1 cellular context compared by ENCODE assay signal in the genomic region with DNA sequence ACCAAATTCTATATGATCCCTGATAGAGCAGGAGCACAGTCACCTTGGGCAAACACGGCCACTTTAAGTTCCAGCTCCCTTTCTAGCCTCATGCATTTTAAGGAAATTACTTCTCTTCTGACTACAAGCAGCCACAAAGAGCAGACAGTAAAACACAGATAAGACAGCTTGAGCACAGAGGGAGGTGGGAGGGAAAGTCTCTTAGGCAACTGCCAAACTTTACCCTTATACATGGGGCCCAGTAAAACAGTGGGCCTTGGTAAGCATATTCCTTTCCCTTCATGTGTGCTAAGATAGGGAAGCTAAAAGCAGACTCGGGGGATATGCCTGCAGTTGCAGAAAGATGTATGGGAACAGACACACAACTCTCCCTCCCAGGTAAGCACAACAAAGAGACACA.
TF ChIP-seq lines count a peak whose summit lies in the region.

No MANE protein-coding gene starts in this region.

TF ChIP-seq in GM12878, 131 proteins besides CTCF, POLR2A, EP300 and RAD21 (continued from another document):
- TF ChIP-seq, protein P1, sequence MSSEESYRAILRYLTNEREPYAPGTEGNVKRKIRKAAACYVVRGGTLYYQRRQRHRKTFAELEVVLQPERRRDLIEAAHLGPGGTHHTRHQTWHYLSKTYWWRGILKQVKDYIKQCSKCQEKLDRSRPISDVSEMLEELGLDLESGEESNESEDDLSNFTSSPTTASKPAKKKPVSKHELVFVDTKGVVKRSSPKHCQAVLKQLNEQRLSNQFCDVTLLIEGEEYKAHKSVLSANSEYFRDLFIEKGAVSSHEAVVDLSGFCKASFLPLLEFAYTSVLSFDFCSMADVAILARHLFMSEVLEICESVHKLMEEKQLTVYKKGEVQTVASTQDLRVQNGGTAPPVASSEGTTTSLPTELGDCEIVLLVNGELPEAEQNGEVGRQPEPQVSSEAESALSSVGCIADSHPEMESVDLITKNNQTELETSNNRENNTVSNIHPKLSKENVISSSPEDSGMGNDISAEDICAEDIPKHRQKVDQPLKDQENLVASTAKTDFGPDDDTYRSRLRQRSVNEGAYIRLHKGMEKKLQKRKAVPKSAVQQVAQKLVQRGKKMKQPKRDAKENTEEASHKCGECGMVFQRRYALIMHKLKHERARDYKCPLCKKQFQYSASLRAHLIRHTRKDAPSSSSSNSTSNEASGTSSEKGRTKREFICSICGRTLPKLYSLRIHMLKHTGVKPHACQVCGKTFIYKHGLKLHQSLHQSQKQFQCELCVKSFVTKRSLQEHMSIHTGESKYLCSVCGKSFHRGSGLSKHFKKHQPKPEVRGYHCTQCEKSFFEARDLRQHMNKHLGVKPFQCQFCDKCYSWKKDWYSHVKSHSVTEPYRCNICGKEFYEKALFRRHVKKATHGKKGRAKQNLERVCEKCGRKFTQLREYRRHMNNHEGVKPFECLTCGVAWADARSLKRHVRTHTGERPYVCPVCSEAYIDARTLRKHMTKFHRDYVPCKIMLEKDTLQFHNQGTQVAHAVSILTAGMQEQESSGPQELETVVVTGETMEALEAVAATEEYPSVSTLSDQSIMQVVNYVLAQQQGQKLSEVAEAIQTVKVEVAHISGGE (CRISPR knock-in tag; IDR thresholded peaks at IDR 0.05) = no peak
- TF ChIP-seq, protein P2, sequence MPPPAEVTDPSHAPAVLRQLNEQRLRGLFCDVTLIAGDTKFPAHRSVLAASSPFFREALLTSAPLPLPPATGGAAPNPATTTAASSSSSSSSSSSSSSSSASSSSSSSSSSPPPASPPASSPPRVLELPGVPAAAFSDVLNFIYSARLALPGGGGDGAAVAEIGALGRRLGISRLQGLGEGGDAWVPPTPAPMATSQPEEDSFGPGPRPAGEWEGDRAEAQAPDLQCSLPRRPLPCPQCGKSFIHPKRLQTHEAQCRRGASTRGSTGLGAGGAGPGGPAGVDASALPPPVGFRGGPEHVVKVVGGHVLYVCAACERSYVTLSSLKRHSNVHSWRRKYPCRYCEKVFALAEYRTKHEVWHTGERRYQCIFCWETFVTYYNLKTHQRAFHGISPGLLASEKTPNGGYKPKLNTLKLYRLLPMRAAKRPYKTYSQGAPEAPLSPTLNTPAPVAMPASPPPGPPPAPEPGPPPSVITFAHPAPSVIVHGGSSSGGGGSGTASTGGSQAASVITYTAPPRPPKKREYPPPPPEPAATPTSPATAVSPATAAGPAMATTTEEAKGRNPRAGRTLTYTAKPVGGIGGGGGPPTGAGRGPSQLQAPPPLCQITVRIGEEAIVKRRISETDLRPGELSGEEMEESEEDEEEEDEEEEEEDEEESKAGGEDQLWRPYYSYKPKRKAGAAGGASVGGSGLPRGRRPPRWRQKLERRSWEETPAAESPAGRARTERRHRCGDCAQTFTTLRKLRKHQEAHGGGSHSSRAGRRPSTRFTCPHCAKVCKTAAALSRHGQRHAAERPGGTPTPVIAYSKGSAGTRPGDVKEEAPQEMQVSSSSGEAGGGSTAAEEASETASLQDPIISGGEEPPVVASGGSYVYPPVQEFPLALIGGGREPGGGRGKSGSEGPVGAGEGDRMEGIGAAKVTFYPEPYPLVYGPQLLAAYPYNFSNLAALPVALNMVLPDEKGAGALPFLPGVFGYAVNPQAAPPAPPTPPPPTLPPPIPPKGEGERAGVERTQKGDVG (CRISPR knock-in tag; IDR thresholded peaks at IDR 0.05) = no peak
- no peak for TF ChIP-seq NR2F1 (conservative IDR thresholded peaks at IDR 0.05)
- TF ChIP-seq, protein P3, sequence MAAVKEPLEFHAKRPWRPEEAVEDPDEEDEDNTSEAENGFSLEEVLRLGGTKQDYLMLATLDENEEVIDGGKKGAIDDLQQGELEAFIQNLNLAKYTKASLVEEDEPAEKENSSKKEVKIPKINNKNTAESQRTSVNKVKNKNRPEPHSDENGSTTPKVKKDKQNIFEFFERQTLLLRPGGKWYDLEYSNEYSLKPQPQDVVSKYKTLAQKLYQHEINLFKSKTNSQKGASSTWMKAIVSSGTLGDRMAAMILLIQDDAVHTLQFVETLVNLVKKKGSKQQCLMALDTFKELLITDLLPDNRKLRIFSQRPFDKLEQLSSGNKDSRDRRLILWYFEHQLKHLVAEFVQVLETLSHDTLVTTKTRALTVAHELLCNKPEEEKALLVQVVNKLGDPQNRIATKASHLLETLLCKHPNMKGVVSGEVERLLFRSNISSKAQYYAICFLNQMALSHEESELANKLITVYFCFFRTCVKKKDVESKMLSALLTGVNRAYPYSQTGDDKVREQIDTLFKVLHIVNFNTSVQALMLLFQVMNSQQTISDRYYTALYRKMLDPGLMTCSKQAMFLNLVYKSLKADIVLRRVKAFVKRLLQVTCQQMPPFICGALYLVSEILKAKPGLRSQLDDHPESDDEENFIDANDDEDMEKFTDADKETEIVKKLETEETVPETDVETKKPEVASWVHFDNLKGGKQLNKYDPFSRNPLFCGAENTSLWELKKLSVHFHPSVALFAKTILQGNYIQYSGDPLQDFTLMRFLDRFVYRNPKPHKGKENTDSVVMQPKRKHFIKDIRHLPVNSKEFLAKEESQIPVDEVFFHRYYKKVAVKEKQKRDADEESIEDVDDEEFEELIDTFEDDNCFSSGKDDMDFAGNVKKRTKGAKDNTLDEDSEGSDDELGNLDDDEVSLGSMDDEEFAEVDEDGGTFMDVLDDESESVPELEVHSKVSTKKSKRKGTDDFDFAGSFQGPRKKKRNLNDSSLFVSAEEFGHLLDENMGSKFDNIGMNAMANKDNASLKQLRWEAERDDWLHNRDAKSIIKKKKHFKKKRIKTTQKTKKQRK (IDR thresholded peaks at IDR 0.05; ENCODE audit: low read depth, low read length) = no peak
- TF ChIP-seq, protein P4, sequence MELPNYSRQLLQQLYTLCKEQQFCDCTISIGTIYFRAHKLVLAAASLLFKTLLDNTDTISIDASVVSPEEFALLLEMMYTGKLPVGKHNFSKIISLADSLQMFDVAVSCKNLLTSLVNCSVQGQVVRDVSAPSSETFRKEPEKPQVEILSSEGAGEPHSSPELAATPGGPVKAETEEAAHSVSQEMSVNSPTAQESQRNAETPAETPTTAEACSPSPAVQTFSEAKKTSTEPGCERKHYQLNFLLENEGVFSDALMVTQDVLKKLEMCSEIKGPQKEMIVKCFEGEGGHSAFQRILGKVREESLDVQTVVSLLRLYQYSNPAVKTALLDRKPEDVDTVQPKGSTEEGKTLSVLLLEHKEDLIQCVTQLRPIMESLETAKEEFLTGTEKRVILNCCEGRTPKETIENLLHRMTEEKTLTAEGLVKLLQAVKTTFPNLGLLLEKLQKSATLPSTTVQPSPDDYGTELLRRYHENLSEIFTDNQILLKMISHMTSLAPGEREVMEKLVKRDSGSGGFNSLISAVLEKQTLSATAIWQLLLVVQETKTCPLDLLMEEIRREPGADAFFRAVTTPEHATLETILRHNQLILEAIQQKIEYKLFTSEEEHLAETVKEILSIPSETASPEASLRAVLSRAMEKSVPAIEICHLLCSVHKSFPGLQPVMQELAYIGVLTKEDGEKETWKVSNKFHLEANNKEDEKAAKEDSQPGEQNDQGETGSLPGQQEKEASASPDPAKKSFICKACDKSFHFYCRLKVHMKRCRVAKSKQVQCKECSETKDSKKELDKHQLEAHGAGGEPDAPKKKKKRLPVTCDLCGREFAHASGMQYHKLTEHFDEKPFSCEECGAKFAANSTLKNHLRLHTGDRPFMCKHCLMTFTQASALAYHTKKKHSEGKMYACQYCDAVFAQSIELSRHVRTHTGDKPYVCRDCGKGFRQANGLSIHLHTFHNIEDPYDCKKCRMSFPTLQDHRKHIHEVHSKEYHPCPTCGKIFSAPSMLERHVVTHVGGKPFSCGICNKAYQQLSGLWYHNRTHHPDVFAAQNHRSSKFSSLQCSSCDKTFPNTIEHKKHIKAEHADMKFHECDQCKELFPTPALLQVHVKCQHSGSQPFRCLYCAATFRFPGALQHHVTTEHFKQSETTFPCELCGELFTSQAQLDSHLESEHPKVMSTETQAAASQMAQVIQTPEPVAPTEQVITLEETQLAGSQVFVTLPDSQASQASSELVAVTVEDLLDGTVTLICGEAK (IDR thresholded peaks at IDR 0.05; ENCODE audit: borderline replicate concordance) = no peak
- no peak for TF ChIP-seq SREBF1 (IDR thresholded peaks at IDR 0.05; ENCODE audit: low read length)
- no peak for TF ChIP-seq ZSCAN29 (IDR thresholded peaks at IDR 0.05)
- TF ChIP-seq, protein P5, sequence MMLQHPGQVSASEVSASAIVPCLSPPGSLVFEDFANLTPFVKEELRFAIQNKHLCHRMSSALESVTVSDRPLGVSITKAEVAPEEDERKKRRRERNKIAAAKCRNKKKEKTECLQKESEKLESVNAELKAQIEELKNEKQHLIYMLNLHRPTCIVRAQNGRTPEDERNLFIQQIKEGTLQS (IDR thresholded peaks at IDR 0.05; ENCODE audit: borderline replicate concordance, extremely low read depth, low read depth, low read length) = no peak
- TF ChIP-seq CREB1 (IDR thresholded peaks at IDR 0.05; ENCODE audit: low read depth) = no peak
- TF ChIP-seq IKZF2 (IDR thresholded peaks at IDR 0.05) = no peak
TF ChIP-seq in GM12878: peak in this region for 0.
